7 cellular contexts compared by ENCODE assay signal in the genomic region with DNA sequence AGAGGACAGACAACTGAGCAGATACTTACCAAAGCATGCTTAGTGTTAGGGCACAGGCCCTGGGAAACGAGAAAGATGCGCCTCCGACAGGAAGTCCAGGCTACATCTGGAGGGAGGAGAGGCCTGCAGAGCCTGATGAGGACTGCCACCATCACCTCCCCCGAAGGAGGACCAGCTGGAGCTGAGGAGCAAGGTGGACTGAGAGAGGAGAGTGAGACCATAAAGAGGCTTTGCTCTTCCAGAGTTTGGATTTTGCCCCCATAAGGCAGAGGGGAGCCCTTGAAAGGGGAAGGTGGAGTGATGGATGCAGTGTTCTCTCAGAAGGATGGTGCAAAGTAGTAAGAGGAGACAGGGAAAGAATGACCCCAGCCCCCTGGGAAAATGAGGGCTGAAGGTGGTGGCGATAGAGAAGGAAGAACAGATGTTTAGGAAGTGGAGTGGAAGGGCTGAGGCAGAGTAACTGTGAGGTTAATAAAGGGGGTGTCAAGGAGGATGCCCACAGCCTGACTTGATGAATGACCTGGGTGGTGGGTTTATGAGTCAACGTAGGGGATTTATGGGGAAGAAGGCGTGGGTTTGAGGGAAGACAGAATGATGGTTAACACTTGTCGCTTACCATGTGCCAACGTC.
A peak's percentile ranks its signal among the peaks of the same experiment; 100 is the strongest.
DNase-seq lines count a peak whose midpoint lies in the region; ATAC-seq lines count a peak whose summit lies in the region.

No MANE protein-coding gene starts in this region.

- H3K4me3 Mint-ChIP-seq in stimulated activated naive CD8-positive, alpha-beta T cell treated with anti-CD3 and anti-CD28 coated beads, Interleukin-15, amount 100 ng/mL, for 72 hours = no peak overlapping the region

- no peaks in the 10 kb centered on the region for H3K4me1 Mint-ChIP-seq in stimulated activated naive CD8-positive, alpha-beta T cell treated with anti-CD3 and anti-CD28 coated beads, Interleukin-15, amount 100 ng/mL, for 72 hours

- DNase-seq in EL (peak; percentile 39), HuH-7 (ENCODE audit: low spot score) (peak; percentile 9), activated T-cell treated with anti-CD3 and anti-CD28 coated beads for 48 hours (ENCODE audit: low read depth) (peak; percentile 19), amniotic stem cell (lab: John Stamatoyannopoulos, UW) (no peak)
- peak; percentile 19 to 55 for DNase-seq in stimulated activated naive CD8-positive, alpha-beta T cell treated with anti-CD3 and anti-CD28 coated beads, Interleukin-15, amount 100 ng/mL, for 72 hours

- ATAC-seq in stimulated activated naive CD8-positive, alpha-beta T cell treated with anti-CD3 and anti-CD28 coated beads, Interleukin-15, amount 100 ng/mL, for 72 hours = peak; percentile 28
- no peak for ATAC-seq in HG03342 (IDR thresholded peaks at IDR 0.05; ENCODE audit: unreplicated experiment)

- H3K4me3 ChIP-seq in iPS-18c (ENCODE audit: insufficient read depth, low read depth, low read length) = peak overlapping the region; percentile 54

- H3K27ac Mint-ChIP-seq in stimulated activated naive CD8-positive, alpha-beta T cell treated with anti-CD3 and anti-CD28 coated beads, Interleukin-15, amount 100 ng/mL, for 72 hours = no peak overlapping the region

- no peaks in the 10 kb centered on the region for H3K9me3 Mint-ChIP-seq in stimulated activated naive CD8-positive, alpha-beta T cell treated with anti-CD3 and anti-CD28 coated beads, Interleukin-15, amount 100 ng/mL, for 72 hours

- H3K27me3 Mint-ChIP-seq in stimulated activated naive CD8-positive, alpha-beta T cell treated with anti-CD3 and anti-CD28 coated beads, Interleukin-15, amount 100 ng/mL, for 72 hours = no peaks in the 10 kb centered on the region

- no peaks in the 10 kb centered on the region for H3K9me3 ChIP-seq in iPS-18c (ENCODE audit: control insufficient read depth, insufficient read depth, low read length)
